ENCODE assay signal across 26 cellular contexts in genomic region chr2:211333377-211333776, GRCh38.
"Had no signal": no experiment of that assay in that cellular context is flagged by ENCODE, and none has a peak within 500 bp of the region (broad histone marks: within the 10 kb centered on the region; RNA-seq: fewer than 3 reads in every experiment).

No MANE protein-coding gene starts in this region.

- H3K4me1 Mint-ChIP-seq: activated CD4-positive, alpha-beta T cell treated with anti-CD3 and anti-CD28 coated beads for 36 hours; activated CD8-positive, alpha-beta memory T cell treated with anti-CD3 and anti-CD28 coated beads, Interleukin-2, amount 10 ng/mL, durations not matched to agents 7 days and 5 days had no signal

- H3K27ac Mint-ChIP-seq: activated CD4-positive, alpha-beta T cell treated with anti-CD3 and anti-CD28 coated beads for 36 hours; activated CD8-positive, alpha-beta memory T cell treated with anti-CD3 and anti-CD28 coated beads, Interleukin-2, amount 10 ng/mL, durations not matched to agents 7 days and 5 days; activated CD8-positive, alpha-beta T cell treated with anti-CD3 and anti-CD28 coated beads, Interleukin-2, amount 10 ng/mL, durations not matched to agents 7 days and 5 days; activated naive CD4-positive, alpha-beta T cell treated with anti-CD3 and anti-CD28 coated beads, Interleukin-2, amount 50 U/mL, for 72 hours; activated T-helper 2 cell treated with anti-CD3 and anti-CD28 coated beads, Interferon-gamma antibody, Interleukin-2, Interleukin-4, amounts not matched to agents 10 μg/mL and 5 μg/mL and 100 μg/mL, durations not matched to agents 14 hours and 24 hours and 36 hours; dendritic cell treated with granulocyte-macrophage colony-stimulating factor and Interleukin-4, amounts not matched to agents 40 ng/mL and 50 ng/mL, for 4 days; natural killer cell treated with Interleukin-12 subunit alpha and Interleukin-12 subunit beta and Interleukin-15 and Interleukin-18, amount 100 ng/mL, for 72 hours; progenitor cell of endocrine pancreas; stimulated activated naive CD8-positive, alpha-beta T cell treated with anti-CD3 and anti-CD28 coated beads, Interleukin-15, Interleukin-2, amounts not matched to agents 100 ng/mL and 50 ng/mL, for 24 hours had no signal

- H3K36me3 ChIP-seq: breast epithelium, esophagus squamous epithelium, thoracic aorta, uterus had no signal

- H3K4me3 Mint-ChIP-seq: activated CD4-positive, alpha-beta T cell treated with anti-CD3 and anti-CD28 coated beads for 36 hours; activated CD8-positive, alpha-beta memory T cell treated with anti-CD3 and anti-CD28 coated beads, Interleukin-2, amount 10 ng/mL, durations not matched to agents 7 days and 5 days; activated CD8-positive, alpha-beta T cell treated with anti-CD3 and anti-CD28 coated beads, Interleukin-2, amount 10 ng/mL, durations not matched to agents 7 days and 5 days; dendritic cell treated with granulocyte-macrophage colony-stimulating factor and Interleukin-4, amounts not matched to agents 40 ng/mL and 50 ng/mL, for 4 days; natural killer cell treated with Interleukin-12 subunit alpha and Interleukin-12 subunit beta and Interleukin-15 and Interleukin-18, amount 100 ng/mL, for 72 hours; stimulated activated naive CD8-positive, alpha-beta T cell treated with anti-CD3 and anti-CD28 coated beads, Interleukin-15, Interleukin-2, amounts not matched to agents 100 ng/mL and 50 ng/mL, for 24 hours had no signal

- H3K9me3 ChIP-seq: breast epithelium, esophagus squamous epithelium, mucosa of descending colon, thoracic aorta, uterus had no signal

- H3K9me3 Mint-ChIP-seq: activated T-helper 2 cell treated with anti-CD3 and anti-CD28 coated beads, Interferon-gamma antibody, Interleukin-2, Interleukin-4, amounts not matched to agents 10 μg/mL and 5 μg/mL and 100 μg/mL, durations not matched to agents 14 hours and 24 hours and 36 hours had no signal

- ATAC-seq: activated CD4-positive, alpha-beta T cell treated with anti-CD3 and anti-CD28 coated beads for 36 hours; activated CD8-positive, alpha-beta memory T cell treated with anti-CD3 and anti-CD28 coated beads, Interleukin-2, amount 10 ng/mL, durations not matched to agents 7 days and 5 days; activated CD8-positive, alpha-beta T cell treated with anti-CD3 and anti-CD28 coated beads, Interleukin-2, amount 10 ng/mL, durations not matched to agents 7 days and 5 days; activated naive CD4-positive, alpha-beta T cell treated with anti-CD3 and anti-CD28 coated beads, Interleukin-2, amount 50 U/mL, for 72 hours; mucosa of descending colon; natural killer cell treated with Interleukin-12 subunit alpha and Interleukin-12 subunit beta and Interleukin-15 and Interleukin-18, amount 100 ng/mL, for 72 hours; sciatic nerve had no signal

- H3K4me1 ChIP-seq: breast epithelium, esophagus squamous epithelium, uterus had no signal

- H3K27me3 Mint-ChIP-seq: activated CD4-positive, alpha-beta T cell treated with anti-CD3 and anti-CD28 coated beads for 36 hours; activated CD8-positive, alpha-beta memory T cell treated with anti-CD3 and anti-CD28 coated beads, Interleukin-2, amount 10 ng/mL, durations not matched to agents 7 days and 5 days; dendritic cell treated with granulocyte-macrophage colony-stimulating factor and Interleukin-4, amounts not matched to agents 40 ng/mL and 50 ng/mL, for 4 days; natural killer cell treated with Interleukin-12 subunit alpha and Interleukin-12 subunit beta and Interleukin-15 and Interleukin-18, amount 100 ng/mL, for 72 hours; progenitor cell of endocrine pancreas; stimulated activated naive CD8-positive, alpha-beta T cell treated with anti-CD3 and anti-CD28 coated beads, Interleukin-15, Interleukin-2, amounts not matched to agents 100 ng/mL and 50 ng/mL, for 24 hours had no signal

- H3K36me3 Mint-ChIP-seq: activated CD8-positive, alpha-beta memory T cell treated with anti-CD3 and anti-CD28 coated beads, Interleukin-2, amount 10 ng/mL, durations not matched to agents 7 days and 5 days; activated naive CD4-positive, alpha-beta T cell treated with anti-CD3 and anti-CD28 coated beads, Interleukin-2, amount 50 U/mL, for 72 hours; natural killer cell treated with Interleukin-12 subunit alpha and Interleukin-12 subunit beta and Interleukin-15 and Interleukin-18, amount 100 ng/mL, for 72 hours had no signal

- H3K4me3 ChIP-seq: breast epithelium, esophagus squamous epithelium, hepatocyte, mucosa of descending colon, skin epidermis, thoracic aorta, uterus had no signal

- H3K27me3 ChIP-seq: breast epithelium, esophagus squamous epithelium, hepatocyte, uterus had no signal

- DNase-seq: activated CD4-positive, alpha-beta T cell treated with anti-CD3 and anti-CD28 coated beads for 36 hours; activated CD4-positive, CD25-positive, alpha-beta regulatory T cell; activated CD8-positive, alpha-beta memory T cell treated with anti-CD3 and anti-CD28 coated beads, Interleukin-2, amount 10 ng/mL, durations not matched to agents 7 days and 5 days; activated CD8-positive, alpha-beta T cell treated with anti-CD3 and anti-CD28 coated beads, Interleukin-2, amount 10 ng/mL, durations not matched to agents 7 days and 5 days; activated naive CD4-positive, alpha-beta T cell; activated T-cell treated with anti-CD3 and anti-CD28 coated beads, Interleukin-2, amount 50 U/mL, for 48 hours; central memory CD4-positive, alpha-beta T cell; esophagus squamous epithelium; islet precursor cell; mucosa of descending colon; retina; stimulated activated CD4-positive, alpha-beta T cell treated with anti-CD3 and anti-CD28 coated beads, Interleukin-12 subunit alpha, Interleukin-12 subunit beta, amount 100 ng/mL, for 4 hours; stimulated activated CD4-positive, alpha-beta T cell treated with anti-CD3 and anti-CD28 coated beads, Interleukin-4, amount 100 ng/mL, for 1 hour; trophoblast cell; uterus had no signal
